ENCODE assay signal across 3 cellular contexts in genomic region chr7:113752689-113753088, GRCh38.
TF ChIP-seq lines count a peak whose summit lies in the region.

No MANE protein-coding gene starts in this region.

TF ChIP-seq in HepG2, 621 proteins besides CTCF, POLR2A, EP300 and RAD21:
- TF ChIP-seq DR1 (CRISPR knock-in tag; IDR thresholded peaks at IDR 0.05) (no peak), TFDP1 (CRISPR knock-in tag; IDR thresholded peaks at IDR 0.05; ENCODE audit: borderline replicate concordance) (no peak), MAFF (IDR thresholded peaks at IDR 0.05; ENCODE audit: low read depth, low read length) (0 out of 2 replicates have a peak, but pooled peaks have one; percentile 28), CREM (IDR thresholded peaks at IDR 0.05) (no peak), CREM (CRISPR knock-in tag; IDR thresholded peaks at IDR 0.05) (no peak), MAFG (CRISPR knock-in tag; IDR thresholded peaks at IDR 0.05) (no peak), NFYB (CRISPR knock-in tag; IDR thresholded peaks at IDR 0.05) (no peak), HNRNPH1 (optimal IDR thresholded peaks at IDR 0.05; ENCODE audit: low read depth, low read length) (no peak), MAFK (conservative IDR thresholded peaks at IDR 0.05 in 1 of 2, IDR thresholded peaks at IDR 0.05 in 1 of 2; ENCODE audit: low read length in 2 of 2) (peak in 1 of 2 experiments; percentile 57; a peak in 2 of 4 replicates)
TF ChIP-seq in HepG2: peak in this region for 2.

TF ChIP-seq in IMR-90, 13 proteins besides CTCF, POLR2A, EP300 and RAD21:
- TF ChIP-seq RCOR1 (IDR thresholded peaks at IDR 0.05; ENCODE audit: insufficient replicate concordance, low read length): no peak
- TF ChIP-seq USF2 (IDR thresholded peaks at IDR 0.05; ENCODE audit: low read depth, low read length): no peak
- no peak for TF ChIP-seq NFE2L2 (IDR thresholded peaks at IDR 0.05; ENCODE audit: low read depth, low read length)
- TF ChIP-seq ELK1 (IDR thresholded peaks at IDR 0.05; ENCODE audit: borderline replicate concordance, low read depth, low read length): no peak
- no peak for TF ChIP-seq FOS (IDR thresholded peaks at IDR 0.05; ENCODE audit: low read depth, low read length)
- peak; percentile 33; the same call in 1 of the 2 replicates for TF ChIP-seq MAFK (IDR thresholded peaks at IDR 0.05; ENCODE audit: low read depth, low read length)
- TF ChIP-seq SMC3 (IDR thresholded peaks at IDR 0.05; ENCODE audit: low read depth, low read length): no peak

TF ChIP-seq in K562, 482 proteins besides CTCF, POLR2A, EP300 and RAD21:
- TF ChIP-seq CHAMP1 (IDR thresholded peaks at IDR 0.05): no peak
- TF ChIP-seq MAFF (IDR thresholded peaks at IDR 0.05; ENCODE audit: low read length): 0 out of 2 replicates have a peak, but pooled peaks have one; percentile 22
- no peak for TF ChIP-seq ZNF561 (CRISPR knock-in tag; conservative IDR thresholded peaks at IDR 0.05)
- no peak for TF ChIP-seq SRSF1 (IDR thresholded peaks at IDR 0.05; ENCODE audit: low read depth, low read length)
- TF ChIP-seq LEF1 (IDR thresholded peaks at IDR 0.05): no peak
- TF ChIP-seq CHCHD3 (CRISPR knock-in tag; IDR thresholded peaks at IDR 0.05): no peak
- TF ChIP-seq FUS (optimal IDR thresholded peaks at IDR 0.05; ENCODE audit: low read depth, low read length): no peak
- no peak for TF ChIP-seq ZNF41 (CRISPR knock-in tag; conservative IDR thresholded peaks at IDR 0.05)
- peak; percentile 68 for TF ChIP-seq ZNF316 (IDR thresholded peaks at IDR 0.05)
- TF ChIP-seq SMAD1 (IDR thresholded peaks at IDR 0.05; ENCODE audit: low read depth, low read length, partially characterized antibody): no peak
- TF ChIP-seq ZEB2 (IDR thresholded peaks at IDR 0.05): no peak
- no peak for TF ChIP-seq DPF2 (IDR thresholded peaks at IDR 0.05)
- TF ChIP-seq ZNF253 (CRISPR knock-in tag; conservative IDR thresholded peaks at IDR 0.05): no peak
- TF ChIP-seq BRCA1 (IDR thresholded peaks at IDR 0.05): no peak
- no peak for TF ChIP-seq BRCA1 (CRISPR knock-in tag; IDR thresholded peaks at IDR 0.05)
- no peak for TF ChIP-seq SNIP1 (IDR thresholded peaks at IDR 0.05; ENCODE audit: low read depth)
TF ChIP-seq in K562: peak in this region for 2.
